In genomic region chr6:57267586-57268293, GRCh38 we compare ENCODE assay signal across 8 cellular contexts.
A peak's percentile ranks its signal among the peaks of the same experiment; 100 is the strongest.
DNase-seq lines count a peak whose midpoint lies in the region; ATAC-seq lines count a peak whose summit lies in the region.

No MANE protein-coding gene starts in this region.

- DNase-seq in COLO668 (lab: John Stamatoyannopoulos, UW; ENCODE audit: unreplicated experiment) (peak; percentile 5), HCEC 1CT (peak; percentile 99), RKO (ENCODE audit: low spot score) (peak; percentile 93), brain pericyte (ENCODE audit: low read depth, low spot score) (peak; percentile 55), left kidney (ENCODE audit: low read depth, low spot score) (peak; percentile 73)
- DNase-seq in stimulated activated CD8-positive, alpha-beta memory T cell treated with anti-CD3 and anti-CD28 coated beads, Interleukin-4, amount 100 ng/mL, for 48 hours, result peak; percentile 57

- no peak for ATAC-seq in GM18861 (IDR thresholded peaks at IDR 0.05; ENCODE audit: unreplicated experiment)
- ATAC-seq in GM18520 (IDR thresholded peaks at IDR 0.05; ENCODE audit: unreplicated experiment), result no peak

Comparison
In these comparisons a context has a peak if more than half of its experiments do, and no peak if none do; other contexts are left out.
1. DNase-seq: peak in every context shown above with its lines; median percentile 99 in HCEC 1CT; 93 in RKO; 73 in left kidney; 57 in stimulated activated CD8-positive, alpha-beta memory T cell treated with anti-CD3 and anti-CD28 coated beads, Interleukin-4, amount 100 ng/mL, for 48 hours; 55 in brain pericyte; 5 in COLO668.